Comparison of ENCODE assay signal across 20 cellular contexts in genomic region chr13:38849316-38849715, GRCh38.
DNase-seq lines count a peak whose midpoint lies in the region; ATAC-seq and TF ChIP-seq lines count a peak whose summit lies in the region.
"Had no signal": no experiment of that assay in that cellular context is flagged by ENCODE, and none has a peak within 500 bp of the region (broad histone marks: within the 10 kb centered on the region; RNA-seq: fewer than 3 reads in every experiment).

No MANE protein-coding gene starts in this region.

- ATAC-seq in natural killer cell (no peak), upper lobe of right lung (no peak)

- H3K27ac ChIP-seq in mammary epithelial cell (ENCODE audit: insufficient read depth, low read depth, low read length) = peak overlapping the region; percentile 5
- no peak overlapping the region for H3K27ac ChIP-seq in upper lobe of right lung
- H3K27ac ChIP-seq: BLaER1 had no signal

- CTCF ChIA-PET in mammary epithelial cell (lab: Charles Lee; ENCODE audit: low non-redundant PET) = no interaction called here

- 39% methylated on average over 4 of the region's 4 CpGs for WGBS in mammary epithelial cell (ENCODE audit: low coverage, missing lambda C conversion rate)

- H3K4me1 Mint-ChIP-seq in natural killer cell = no peaks in the 10 kb centered on the region
- H3K4me1 Mint-ChIP-seq: CD4-positive, alpha-beta memory T cell had no signal

- H3K9ac ChIP-seq in mammary epithelial cell (ENCODE audit: insufficient read depth, low read length) = no peak overlapping the region
- H3K9ac ChIP-seq: BLaER1 had no signal

- in situ Hi-C loops in mammary epithelial cell (cut with MboI; ENCODE audit: low sequenced_read_pairs in 2 of 2) = no loop called here

- peak overlapping the region; percentile 32 for H3K4me2 ChIP-seq in mammary epithelial cell (ENCODE audit: insufficient read depth, low read depth, low read length)
- H3K4me2 ChIP-seq: BLaER1 had no signal

- dilution Hi-C loops in mammary epithelial cell (cut with HindIII; ENCODE audit: low sequenced_read_pairs) = no loop called here

- H3K36me3 ChIP-seq in mammary epithelial cell (ENCODE audit: insufficient read depth, low read length) = no peaks in the 10 kb centered on the region
- no peaks in the 10 kb centered on the region for H3K36me3 ChIP-seq in upper lobe of right lung
- H3K36me3 ChIP-seq: BLaER1 had no signal

- H3K36me3 Mint-ChIP-seq in natural killer cell = no peaks in the 10 kb centered on the region
- H3K36me3 Mint-ChIP-seq: CD4-positive, alpha-beta memory T cell had no signal

- no peaks in the 10 kb centered on the region for H3K27me3 ChIP-seq in mammary epithelial cell (ENCODE audit: insufficient read depth, low read length)
- no peaks in the 10 kb centered on the region for H3K27me3 ChIP-seq in upper lobe of right lung
- H3K27me3 ChIP-seq: BLaER1 had no signal

- no peak overlapping the region for H3K27ac Mint-ChIP-seq in natural killer cell
- H3K27ac Mint-ChIP-seq: CD4-positive, alpha-beta memory T cell had no signal

- DNase-seq in EL (peak; percentile 16), M059J (ENCODE audit: low read depth) (peak; percentile 20), mammary epithelial cell (peak; percentile 15), kidney tubule cell (ENCODE audit: low spot score) (peak; percentile 53), AG08396 (ENCODE audit: low spot score) (no peak), hepatic stellate cell (ENCODE audit: low spot score) (no peak), natural killer cell (no peak), upper lobe of right lung (no peak)
- DNase-seq: Calu3; CD4-positive, alpha-beta memory T cell; DMS53; KG1; NCI-H1092; NCI-H1694; NCI-H2081 treated with DMSO at 0.1 percent for 48 hours; NCI-H510A; NCI-H748 treated with DMSO at 0.1 percent for 48 hours; NK-92 treated with Interleukin-12 subunit alpha and Interleukin-12 subunit beta, amount 100 ng/mL, for 24 hours; Right ventricle myocardium superior had no signal

- BruUV-seq in mammary epithelial cell (replicated peaks; lab: Mats Ljungman, UMichigan) = no TSS peak

- no peaks in the 10 kb centered on the region for H3K79me2 ChIP-seq in mammary epithelial cell (ENCODE audit: insufficient read depth, low read length)

- H3K27me3 Mint-ChIP-seq in natural killer cell (ENCODE audit: low read depth in 2 of 2) = no peaks in the 10 kb centered on the region

- H3K9me3 ChIP-seq in mammary epithelial cell (replicated peaks; ENCODE audit: insufficient read depth, low read length) (no peaks in the 10 kb centered on the region), upper lobe of right lung (no peaks in the 10 kb centered on the region)
- H3K9me3 ChIP-seq: BLaER1 had no signal

- H2AFZ ChIP-seq in mammary epithelial cell (ENCODE audit: low read depth, low read length) = peak overlapping the region; percentile 58

- no peak overlapping the region for H3K4me3 Mint-ChIP-seq in natural killer cell
- H3K4me3 Mint-ChIP-seq: CD4-positive, alpha-beta memory T cell had no signal

- intact Hi-C loops in mammary epithelial cell (cut with micrococcal nuclease) (no loop called here), natural killer cell (cut with micrococcal nuclease) (no loop called here), upper lobe of right lung (cut with DNase I) (no loop called here)

- H3K4me1 ChIP-seq in mammary epithelial cell (ENCODE audit: insufficient read depth, low read length) (peaks cover 13% of the 10 kb centered on the region), upper lobe of right lung (no peaks in the 10 kb centered on the region)
- H3K4me1 ChIP-seq: BLaER1 had no signal

- H3K9me3 Mint-ChIP-seq in natural killer cell = peaks cover 0 to 5% of the 10 kb centered on the region in 2 donors
- H3K9me3 Mint-ChIP-seq: CD4-positive, alpha-beta memory T cell had no signal

- no peaks in the 10 kb centered on the region for H4K20me1 ChIP-seq in mammary epithelial cell (ENCODE audit: insufficient read depth, low read length)
- H4K20me1 ChIP-seq: BLaER1 had no signal

- TF ChIP-seq CTCF in mammary epithelial cell (conservative IDR thresholded peaks at IDR 0.05 in 1 of 2, IDR thresholded peaks at IDR 0.05 in 1 of 2; ENCODE audit: extremely low read depth in 1 of 2, insufficient read depth in 1 of 2, low read depth in 1 of 2, low read length in 2 of 2) = no peak
- TF ChIP-seq CTCF in natural killer cell (IDR thresholded peaks at IDR 0.05) = no peak
- TF ChIP-seq CTCF in upper lobe of right lung (IDR thresholded peaks at IDR 0.05) = no peak

- H3K4me3 ChIP-seq in mammary epithelial cell (replicated peaks in 1 of 3; ENCODE audit: insufficient read depth in 1 of 3, low read depth in 2 of 3, low read length in 3 of 3) (no peak overlapping the region), upper lobe of right lung (no peak overlapping the region)
- H3K4me3 ChIP-seq: BLaER1 had no signal

Comparison
In these comparisons a context has a peak if more than half of its experiments do, and no peak if none do; other contexts are left out.
1. DNase-seq: peak in EL (single experiment), M059J (single experiment), mammary epithelial cell (single experiment) and kidney tubule cell (single experiment); none in AG08396 (single experiment), hepatic stellate cell (single experiment), natural killer cell (single experiment) and upper lobe of right lung (single experiment).